In the genomic region with DNA sequence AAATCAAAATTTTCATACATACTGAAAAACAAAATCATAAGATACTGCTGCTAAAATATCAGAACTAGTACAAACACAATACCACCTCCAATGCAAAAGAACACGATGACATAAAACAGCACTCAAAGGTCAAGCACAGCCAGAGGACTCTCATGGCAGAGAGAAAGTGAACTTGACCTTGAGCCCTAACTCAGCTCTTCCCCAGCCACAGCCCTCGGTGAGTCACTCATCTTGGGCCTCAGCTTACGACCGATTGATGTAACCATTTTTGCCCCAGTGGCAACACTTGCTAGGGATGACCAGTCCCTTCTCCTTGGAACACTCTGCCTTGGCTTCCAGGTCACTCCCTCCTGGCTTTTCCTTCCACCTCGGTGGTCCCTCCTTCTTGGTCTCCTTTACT, we compare ENCODE assay signal across 13 cellular contexts.
DNase-seq lines count a peak whose midpoint lies in the region; ATAC-seq, FAIRE-seq and TF ChIP-seq lines count a peak whose summit lies in the region.
"Had no signal": no experiment of that assay in that cellular context is flagged by ENCODE, and none has a peak within 500 bp of the region (broad histone marks: within the 10 kb centered on the region; RNA-seq: fewer than 3 reads in every experiment).

No MANE protein-coding gene starts in this region.

- H3K79me2 ChIP-seq in GM23248 (ENCODE audit: insufficient read depth): peaks cover 76% of the 10 kb centered on the region

- in situ Hi-C loops in GM23248 (cut with MboI): no loop called here
- in situ Hi-C loops in SK-MEL-5 (cut with HindIII; ENCODE audit: low pct_unique_long_range_greater_than_20kb, low sequenced_read_pairs): no loop called here
- in situ Hi-C loops in gastrocnemius medialis (cut with MboI; ENCODE audit: low sequenced_read_pairs in 4 of 4): no loop called here

- DNase-seq in GM23248 (peak; percentile 82), SK-MEL-5 (ENCODE audit: low read depth, low spot score) (peak; percentile 62), heart left ventricle (peak in 3 of 5 donors; percentile 33 to 75 (median 54)), gastrocnemius medialis (peak; percentile 49 to 81), GM12892 (ENCODE audit: insufficient read length) (no peak), SIG-M5 treated with dmso at 0.1 percent for 504 hours (lab: John Stamatoyannopoulos, UW; ENCODE audit: unreplicated experiment) (no peak), KG1 (lab: John Stamatoyannopoulos, UW) (no peak)
- no peak for DNase-seq in effector CD8-positive, alpha-beta T cell (lab: John Stamatoyannopoulos, UW)
- DNase-seq: activated CD4-positive, CD25-positive, alpha-beta regulatory T cell treated with anti-CD3 and anti-CD28 coated beads, Interleukin-2, amount 50 U/mL, for 72 hours; activated naive CD8-positive, alpha-beta T cell treated with anti-CD3 and anti-CD28 coated beads, Interleukin-2, amount 10 ng/mL, durations not matched to agents 7 days and 5 days; esophagus squamous epithelium had no signal

- H3K36me3 ChIP-seq in GM23248 (ENCODE audit: low read depth) (no peaks in the 10 kb centered on the region), heart left ventricle (peaks cover 0 to 5% (median 0%) of the 10 kb centered on the region in 9 donors), gastrocnemius medialis (no peaks in the 10 kb centered on the region)
- H3K36me3 ChIP-seq: esophagus squamous epithelium had no signal

- H3K9me3 ChIP-seq in GM23248 (ENCODE audit: low read depth): no peaks in the 10 kb centered on the region
- H3K9me3 ChIP-seq in heart left ventricle: no peaks in the 10 kb centered on the region
- no peaks in the 10 kb centered on the region for H3K9me3 ChIP-seq in gastrocnemius medialis
- H3K9me3 ChIP-seq: esophagus squamous epithelium had no signal

- no peaks in the 10 kb centered on the region; the same call in 1 of the 2 replicates for H4K20me1 ChIP-seq in GM23248 (ENCODE audit: insufficient read depth)

- WGBS in GM23248 (ENCODE audit: low coverage in 1 of 2, low lambda C conversion rate in 2 of 2, missing lambda C conversion rate in 2 of 2), 2 experiments: 24 to 36% methylated on average over 5 of the region's 5 CpGs
- 53 to 65% (median 57%) methylated on average over 5 of the region's 5 CpGs for WGBS in heart left ventricle, 4 donors

- H3K4me2 ChIP-seq in GM23248 (ENCODE audit: unreplicated experiment): no peak overlapping the region
- H3K4me2 ChIP-seq: KMS-11 had no signal

- no peak overlapping the region for H2AFZ ChIP-seq in GM23248

- intact Hi-C loops in heart left ventricle (cut with DNase I) (loop anchor here in 1 of 10 donors (10.0 kb wide), 1 partner anchor 72 kb away; no protein-coding TSS in a partner anchor), gastrocnemius medialis (cut with DNase I; ENCODE audit: low total_unique reads) (loop anchor here (5.0 to 10.0 kb wide), 4 partner anchors 95 to 1752 kb away; no protein-coding TSS in a partner anchor)

- no peaks in the 10 kb centered on the region for H3F3A ChIP-seq in GM23248 (ENCODE audit: insufficient read depth)

- no peaks in the 10 kb centered on the region for H3K27me3 ChIP-seq in GM23248 (replicated peaks; ENCODE audit: insufficient read depth)
- H3K27me3 ChIP-seq in heart left ventricle: no peaks in the 10 kb centered on the region
- no peaks in the 10 kb centered on the region for H3K27me3 ChIP-seq in gastrocnemius medialis
- H3K27me3 ChIP-seq: esophagus squamous epithelium had no signal

- H3K4me3 ChIP-seq in GM23248 (no peak overlapping the region), heart left ventricle (no peak overlapping the region), gastrocnemius medialis (no peak overlapping the region)
- H3K4me3 ChIP-seq: esophagus squamous epithelium had no signal

- TF ChIP-seq POLR2A in heart left ventricle (IDR thresholded peaks at IDR 0.05) (no peak), gastrocnemius medialis (IDR thresholded peaks at IDR 0.05) (peak; percentile 16 to 18), GM12892 (IDR thresholded peaks at IDR 0.05; ENCODE audit: low read depth, low read length) (no peak)

- peak in 3 of 4 donors; percentile 23 to 79 (median 75) for ATAC-seq in heart left ventricle
- peak; percentile 44 to 83 for ATAC-seq in gastrocnemius medialis

- H3K4me1 ChIP-seq in GM23248 (ENCODE audit: insufficient read depth): peaks cover 33% of the 10 kb centered on the region
- peaks cover 0 to 73% (median 22%) of the 10 kb centered on the region in 12 donors for H3K4me1 ChIP-seq in heart left ventricle
- peaks cover 42 to 44% of the 10 kb centered on the region in 2 donors for H3K4me1 ChIP-seq in gastrocnemius medialis

- no peak overlapping the region for H3K9ac ChIP-seq in GM23248
- H3K9ac ChIP-seq: KMS-11 had no signal

- H3K27ac ChIP-seq in GM23248: 0 out of 2 replicates have a peak overlapping the region, but pooled peaks have one; percentile 9
- H3K27ac ChIP-seq in heart left ventricle: peak overlapping the region; percentile 33 to 92 (median 80)
- peak overlapping the region; percentile 8 to 89 (median 33) for H3K27ac ChIP-seq in gastrocnemius medialis
- H3K27ac ChIP-seq: esophagus squamous epithelium, KMS-11 had no signal

- FAIRE-seq in GM12892 (lab: Jason Lieb, UNC): no peak
- FAIRE-seq: GM19239 had no signal

- H3K9me2 ChIP-seq in GM23248 (ENCODE audit: insufficient read depth): no peaks in the 10 kb centered on the region

- no peak for TF ChIP-seq CTCF in heart left ventricle (IDR thresholded peaks at IDR 0.05)
- no peak for TF ChIP-seq CTCF in gastrocnemius medialis (IDR thresholded peaks at IDR 0.05 in 4 of 5, conservative IDR thresholded peaks at IDR 0.05 in 1 of 5)

Comparison
In these comparisons a context has a peak if more than half of its experiments do, and no peak if none do; other contexts are left out.
1. DNase-seq: peak in GM23248 (single experiment), SK-MEL-5 (single experiment), heart left ventricle (3 of 5) and gastrocnemius medialis (2 of 2); none in effector CD8-positive, alpha-beta T cell (single experiment), GM12892 (single experiment), SIG-M5 treated with dmso at 0.1 percent for 504 hours (single experiment) and KG1 (single experiment).
2. H3K27ac ChIP-seq: peak in every context shown above with its lines; median percentile 80 in heart left ventricle; 33 in gastrocnemius medialis; 9 in GM23248.
3. POLR2A ChIP-seq: peak in gastrocnemius medialis (2 of 2); none in heart left ventricle (0 of 2) and GM12892 (single experiment).